In the genomic region with DNA sequence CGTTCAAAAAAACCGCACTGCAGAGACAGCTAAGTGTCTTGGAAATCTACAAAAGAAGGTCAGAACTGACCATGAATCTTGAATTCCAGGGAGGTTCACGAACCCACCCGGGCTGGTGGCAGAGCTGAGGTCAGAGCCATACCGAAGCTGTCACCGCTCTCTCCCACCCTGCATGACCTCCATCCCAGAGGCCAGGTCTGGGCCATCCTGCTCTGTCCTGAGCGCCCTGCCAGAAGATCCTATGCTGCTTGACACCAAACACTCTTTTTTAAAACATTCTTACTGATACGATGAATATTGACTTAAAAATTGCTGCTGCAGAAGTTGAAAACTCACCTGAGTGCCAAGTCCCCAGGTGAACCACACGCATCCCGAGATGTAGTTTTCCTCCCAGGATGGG, we compare ENCODE assay signal across 34 cellular contexts.
"Had no signal": no experiment of that assay in that cellular context is flagged by ENCODE, and none has a peak within 500 bp of the region (broad histone marks: within the 10 kb centered on the region; RNA-seq: fewer than 3 reads in every experiment).

No MANE protein-coding gene starts in this region.

- H3K4me3 ChIP-seq: adrenal gland, body of pancreas, breast epithelium had no signal

- H3K4me1 Mint-ChIP-seq: activated B cell treated with CpG ODN at 0.5 μM for 24 hours; activated CD4-positive, alpha-beta T cell treated with anti-CD3 and anti-CD28 coated beads, Interleukin-2, amount 10 ng/mL, durations not matched to agents 24 days and 14 days; activated naive CD8-positive, alpha-beta T cell treated with anti-CD3 and anti-CD28 coated beads for 36 hours; activated T-helper 17 cell treated with anti-CD3 and anti-CD28 coated beads, Interleukin-2, amount 50 U/mL, for 72 hours; central memory CD8-positive, alpha-beta T cell; T-cell; T-helper 17 cell had no signal

- H3K27ac Mint-ChIP-seq: activated B cell treated with CpG ODN at 0.5 μM for 24 hours; activated CD4-positive, alpha-beta memory T cell treated with anti-CD3 and anti-CD28 coated beads for 36 hours; activated CD4-positive, alpha-beta T cell treated with anti-CD3 and anti-CD28 coated beads, Interleukin-2, amount 10 ng/mL, durations not matched to agents 24 days and 14 days; activated CD8-positive, alpha-beta T cell treated with anti-CD3 and anti-CD28 coated beads for 36 hours; activated naive CD4-positive, alpha-beta T cell treated with anti-CD3 and anti-CD28 coated beads for 36 hours; activated naive CD8-positive, alpha-beta T cell treated with anti-CD3 and anti-CD28 coated beads for 36 hours; activated T-cell treated with anti-CD3 and anti-CD28 coated beads, Interleukin-2, amount 50 U/mL, for 72 hours; activated T-helper 1 cell treated with anti-CD3 and anti-CD28 coated beads, Interleukin-12 subunit alpha, Interleukin-12 subunit beta, Interleukin-2, Interleukin-4 antibody, amounts not matched to agents 30 ng/mL and 10 ng/mL and 1 ng/mL, durations not matched to agents 14 hours and 24 hours and 36 hours; activated T-helper 17 cell treated with anti-CD3 and anti-CD28 coated beads, Interleukin-2, amount 50 U/mL, for 72 hours; T-cell; T-helper 17 cell had no signal

- ATAC-seq: activated CD8-positive, alpha-beta T cell treated with anti-CD3 and anti-CD28 coated beads for 36 hours; activated naive CD4-positive, alpha-beta T cell treated with anti-CD3 and anti-CD28 coated beads, Interleukin-2, amount 50 U/mL, for 72 hours; activated T-cell treated with anti-CD3 and anti-CD28 coated beads, Interleukin-2, amount 50 U/mL, for 4 hours; activated T-cell treated with anti-CD3 and anti-CD28 coated beads, Interleukin-2, amount 50 U/mL, for 72 hours; activated T-helper 17 cell treated with anti-CD3 and anti-CD28 coated beads, Interleukin-2, amount 50 U/mL, for 72 hours; body of pancreas; T-cell; T-helper 17 cell had no signal

- DNase-seq: activated B cell treated with CpG ODN at 0.5 μM for 24 hours; activated CD4-positive, alpha-beta memory T cell treated with anti-CD3 and anti-CD28 coated beads for 36 hours; activated CD4-positive, alpha-beta T cell treated with anti-CD3 and anti-CD28 coated beads for 4 hours; activated CD4-positive, alpha-beta T cell treated with anti-CD3 and anti-CD28 coated beads, Interleukin-2, amount 10 ng/mL, durations not matched to agents 24 days and 14 days; activated CD4-positive, alpha-beta T cell treated with anti-CD3 and anti-CD28 coated beads, Interleukin-2, amount 50 U/mL, for 1 hour; activated CD4-positive, alpha-beta T cell treated with anti-CD3 and anti-CD28 coated beads, Interleukin-2, amount 50 U/mL, for 4 hours; activated CD4-positive, CD25-positive, alpha-beta regulatory T cell treated with anti-CD3 and anti-CD28 coated beads, Interleukin-2, amount 50 U/mL, for 72 hours; activated CD8-positive, alpha-beta memory T cell treated with anti-CD3 and anti-CD28 coated beads, Interleukin-2, amount 50 U/mL, for 4 hours; activated CD8-positive, alpha-beta T cell treated with anti-CD3 and anti-CD28 coated beads for 36 hours; activated effector memory CD4-positive, alpha-beta T cell treated with anti-CD3 and anti-CD28 coated beads, Interleukin-2, amount 50 U/mL, for 16 hours; activated gamma-delta T cell treated with Interleukin-2 at 50 U/mL for 16 hours; activated naive CD4-positive, alpha-beta T cell; activated naive CD4-positive, alpha-beta T cell treated with anti-CD3 and anti-CD28 coated beads for 36 hours; activated naive CD4-positive, alpha-beta T cell treated with anti-CD3 and anti-CD28 coated beads, Interleukin-2, amount 50 U/mL, for 16 hours; activated naive CD8-positive, alpha-beta T cell treated with anti-CD3 and anti-CD28 coated beads for 36 hours; activated T-cell treated with anti-CD3 and anti-CD28 coated beads for 4 hours; activated T-cell treated with anti-CD3 and anti-CD28 coated beads, Interleukin-2, amount 50 U/mL, for 1 hour; activated T-cell treated with anti-CD3 and anti-CD28 coated beads, Interleukin-2, amount 50 U/mL, for 4 hours; activated T-cell treated with anti-CD3 and anti-CD28 coated beads, Interleukin-2, amount 50 U/mL, for 72 hours; adrenal gland; amniotic stem cell; aorta; body of pancreas; brain microvascular endothelial cell; caudate nucleus; cerebellar nuclear complex; T-cell; T-helper 17 cell had no signal

- H3K36me3 Mint-ChIP-seq: activated CD4-positive, alpha-beta memory T cell treated with anti-CD3 and anti-CD28 coated beads for 36 hours; activated naive CD4-positive, alpha-beta T cell treated with anti-CD3 and anti-CD28 coated beads, Interleukin-2, amount 50 U/mL, for 72 hours; activated naive CD8-positive, alpha-beta T cell treated with anti-CD3 and anti-CD28 coated beads for 36 hours; T-cell had no signal

- H3K36me3 ChIP-seq: adrenal gland, brain microvascular endothelial cell, breast epithelium had no signal

- H3K27me3 ChIP-seq: adrenal gland, body of pancreas, breast epithelium had no signal

- H3K9me3 Mint-ChIP-seq: activated B cell treated with CpG ODN at 0.5 μM for 24 hours; activated CD4-positive, alpha-beta memory T cell treated with anti-CD3 and anti-CD28 coated beads for 36 hours; activated CD4-positive, alpha-beta T cell treated with anti-CD3 and anti-CD28 coated beads, Interleukin-2, amount 10 ng/mL, durations not matched to agents 24 days and 14 days; activated CD8-positive, alpha-beta T cell treated with anti-CD3 and anti-CD28 coated beads for 36 hours; activated naive CD4-positive, alpha-beta T cell treated with anti-CD3 and anti-CD28 coated beads for 36 hours; activated naive CD4-positive, alpha-beta T cell treated with anti-CD3 and anti-CD28 coated beads, Interleukin-2, amount 50 U/mL, for 72 hours; activated naive CD8-positive, alpha-beta T cell treated with anti-CD3 and anti-CD28 coated beads for 36 hours; activated T-cell treated with anti-CD3 and anti-CD28 coated beads, Interleukin-2, amount 50 U/mL, for 4 hours; activated T-cell treated with anti-CD3 and anti-CD28 coated beads, Interleukin-2, amount 50 U/mL, for 72 hours; activated T-helper 1 cell treated with anti-CD3 and anti-CD28 coated beads, Interleukin-12 subunit alpha, Interleukin-12 subunit beta, Interleukin-2, Interleukin-4 antibody, amounts not matched to agents 30 ng/mL and 10 ng/mL and 1 ng/mL, durations not matched to agents 14 hours and 24 hours and 36 hours; activated T-helper 17 cell treated with anti-CD3 and anti-CD28 coated beads, Interleukin-2, amount 50 U/mL, for 72 hours; central memory CD8-positive, alpha-beta T cell; T-cell had no signal

- H3K9me3 ChIP-seq: adrenal gland, body of pancreas, breast epithelium had no signal

- H3K4me1 ChIP-seq: adrenal gland, body of pancreas, breast epithelium had no signal

- H3K4me3 Mint-ChIP-seq: activated B cell treated with CpG ODN at 0.5 μM for 24 hours; activated CD4-positive, alpha-beta memory T cell treated with anti-CD3 and anti-CD28 coated beads for 36 hours; activated CD4-positive, alpha-beta T cell treated with anti-CD3 and anti-CD28 coated beads, Interleukin-2, amount 10 ng/mL, durations not matched to agents 24 days and 14 days; activated CD8-positive, alpha-beta T cell treated with anti-CD3 and anti-CD28 coated beads for 36 hours; activated naive CD4-positive, alpha-beta T cell treated with anti-CD3 and anti-CD28 coated beads for 36 hours; activated naive CD8-positive, alpha-beta T cell treated with anti-CD3 and anti-CD28 coated beads for 36 hours; activated T-cell treated with anti-CD3 and anti-CD28 coated beads, Interleukin-2, amount 50 U/mL, for 4 hours; activated T-cell treated with anti-CD3 and anti-CD28 coated beads, Interleukin-2, amount 50 U/mL, for 72 hours; activated T-helper 1 cell treated with anti-CD3 and anti-CD28 coated beads, Interleukin-12 subunit alpha, Interleukin-12 subunit beta, Interleukin-2, Interleukin-4 antibody, amounts not matched to agents 30 ng/mL and 10 ng/mL and 1 ng/mL, durations not matched to agents 14 hours and 24 hours and 36 hours; activated T-helper 17 cell treated with anti-CD3 and anti-CD28 coated beads, Interleukin-2, amount 50 U/mL, for 72 hours; central memory CD8-positive, alpha-beta T cell; T-cell; T-helper 17 cell had no signal

- H3K27ac ChIP-seq: adrenal gland, body of pancreas, brain microvascular endothelial cell, breast epithelium, VCaP had no signal

- H3K27me3 Mint-ChIP-seq: activated B cell treated with CpG ODN at 0.5 μM for 24 hours; activated CD4-positive, alpha-beta memory T cell treated with anti-CD3 and anti-CD28 coated beads for 36 hours; activated CD4-positive, alpha-beta T cell treated with anti-CD3 and anti-CD28 coated beads, Interleukin-2, amount 10 ng/mL, durations not matched to agents 24 days and 14 days; activated CD8-positive, alpha-beta T cell treated with anti-CD3 and anti-CD28 coated beads for 36 hours; activated naive CD8-positive, alpha-beta T cell treated with anti-CD3 and anti-CD28 coated beads for 36 hours had no signal
